ENCODE assay signal across 8 cellular contexts in the genomic region with DNA sequence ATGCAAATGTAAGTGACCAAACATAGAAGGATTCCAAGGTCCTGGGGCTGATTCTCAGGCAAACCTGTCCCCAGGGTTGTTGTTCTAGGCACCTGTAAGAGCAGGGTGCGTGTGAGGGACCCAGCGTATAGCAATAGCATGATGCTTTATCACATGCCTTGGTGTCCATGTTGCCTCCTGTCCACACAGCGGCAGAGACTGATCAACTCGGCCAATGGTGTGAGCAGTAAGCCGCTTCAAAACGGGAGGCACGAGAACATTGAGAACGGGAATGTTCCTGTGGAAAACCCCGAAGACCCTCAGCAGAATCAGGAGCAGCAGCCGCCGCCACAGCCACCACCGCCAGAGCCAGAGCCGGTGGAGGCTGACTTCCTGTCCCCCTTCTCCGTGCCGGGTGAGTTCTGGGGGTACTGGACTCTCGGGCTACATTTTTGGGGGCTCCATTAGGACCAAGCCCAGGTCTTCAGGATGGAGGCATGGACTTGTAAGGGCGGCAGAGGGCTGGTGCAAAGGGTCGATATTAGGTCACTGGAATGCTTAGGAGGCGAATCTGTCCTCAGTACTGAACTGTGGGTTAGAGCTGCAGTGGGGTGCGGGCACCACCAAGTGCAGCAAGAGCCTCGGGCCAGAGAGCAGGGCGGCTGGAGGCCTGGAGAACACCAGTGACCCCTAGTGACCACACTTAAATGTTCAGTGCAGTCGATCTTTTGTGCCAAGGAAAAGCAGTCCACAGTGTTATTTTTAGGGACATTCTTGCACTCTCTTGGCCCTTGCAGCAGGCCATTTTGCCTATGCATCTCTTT. TPM values are rescaled to one million over a fixed set of nuclear protein-coding genes. Genes with fewer than 3 reads are reported as not detected.
DNase-seq lines count a peak whose midpoint lies in the region; ATAC-seq and TF ChIP-seq lines count a peak whose summit lies in the region.

No MANE protein-coding gene starts in this region.

- DNase-seq in AG08395 (ENCODE audit: low spot score) (peak; percentile 84), NAMALWA (ENCODE audit: low spot score) (peak; percentile 68), left cardiac atrium (peak; percentile 66), sciatic nerve (ENCODE audit: low spot score) (no peak)
- peak; percentile 15 for DNase-seq in activated CD4-positive, alpha-beta memory T cell treated with anti-CD3 and anti-CD28 coated beads, Interleukin-2, amount 10 ng/mL, durations not matched to agents 7 days and 5 days
- no peak for DNase-seq in stimulated activated CD4-positive, alpha-beta T cell treated with anti-CD3 and anti-CD28 coated beads, Interleukin-4, amount 100 ng/mL, for 1 hour

- H3K9me3 Mint-ChIP-seq in activated CD4-positive, alpha-beta memory T cell treated with anti-CD3 and anti-CD28 coated beads, Interleukin-2, amount 10 ng/mL, durations not matched to agents 7 days and 5 days, result no peaks in the 10 kb centered on the region

- CTCF ChIA-PET in activated CD4-positive, alpha-beta memory T cell treated with anti-CD3 and anti-CD28 coated beads, Interleukin-2, amount 10 ng/mL, durations not matched to agents 7 days and 5 days (lab: Charles Lee), result no interaction called here

- peak; percentile 69 to 73 for ATAC-seq in left cardiac atrium
- peak; percentile 85 for ATAC-seq in sciatic nerve
- no peak for ATAC-seq in HG02588 (IDR thresholded peaks at IDR 0.05; ENCODE audit: unreplicated experiment)

- H3K36me3 Mint-ChIP-seq in activated CD4-positive, alpha-beta memory T cell treated with anti-CD3 and anti-CD28 coated beads, Interleukin-2, amount 10 ng/mL, durations not matched to agents 7 days and 5 days (ENCODE audit: low read depth), result no peaks in the 10 kb centered on the region

- peaks cover 6% of the 10 kb centered on the region for H3K4me1 Mint-ChIP-seq in activated CD4-positive, alpha-beta memory T cell treated with anti-CD3 and anti-CD28 coated beads, Interleukin-2, amount 10 ng/mL, durations not matched to agents 7 days and 5 days

- no peak overlapping the region for H3K27ac Mint-ChIP-seq in activated CD4-positive, alpha-beta memory T cell treated with anti-CD3 and anti-CD28 coated beads, Interleukin-2, amount 10 ng/mL, durations not matched to agents 7 days and 5 days

- peak; percentile 76 for TF ChIP-seq CTCF in GM12872 (IDR thresholded peaks at IDR 0.05; ENCODE audit: insufficient read depth, low read depth, low read length)

- no peaks in the 10 kb centered on the region for H3K27me3 Mint-ChIP-seq in activated CD4-positive, alpha-beta memory T cell treated with anti-CD3 and anti-CD28 coated beads, Interleukin-2, amount 10 ng/mL, durations not matched to agents 7 days and 5 days

- POLR2A ChIA-PET in activated CD4-positive, alpha-beta memory T cell treated with anti-CD3 and anti-CD28 coated beads, Interleukin-2, amount 10 ng/mL, durations not matched to agents 7 days and 5 days (lab: Charles Lee), result no interaction called here

- H3K4me3 Mint-ChIP-seq in activated CD4-positive, alpha-beta memory T cell treated with anti-CD3 and anti-CD28 coated beads, Interleukin-2, amount 10 ng/mL, durations not matched to agents 7 days and 5 days, result no peak overlapping the region

- intact Hi-C loops in left cardiac atrium (cut with DNase I) (loop anchor here in 1 of 2 donors (10.0 kb wide), 1 partner anchor 312 kb away; no protein-coding TSS in a partner anchor), sciatic nerve (cut with DNase I) (no loop called here)

RNA-seq across cellular contexts. Expression of gene RIN3, which starts 57.2 kb away (rescaled TPM):
- 10 to 100 TPM; 29.3 to 31.5 TPM for total RNA-seq in activated CD4-positive, alpha-beta memory T cell treated with anti-CD3 and anti-CD28 coated beads, Interleukin-2, amount 10 ng/mL, durations not matched to agents 7 days and 5 days
- total RNA-seq in left cardiac atrium (10 to 100 TPM; 19.1 to 19.9 TPM), sciatic nerve (22.1 TPM)

Comparison
In these comparisons a context has a peak if more than half of its experiments do, and no peak if none do; other contexts are left out.
1. DNase-seq: peak in AG08395 (single experiment), NAMALWA (single experiment), activated CD4-positive, alpha-beta memory T cell treated with anti-CD3 and anti-CD28 coated beads, Interleukin-2, amount 10 ng/mL, durations not matched to agents 7 days and 5 days (single experiment) and left cardiac atrium (single experiment); none in sciatic nerve (single experiment) and stimulated activated CD4-positive, alpha-beta T cell treated with anti-CD3 and anti-CD28 coated beads, Interleukin-4, amount 100 ng/mL, for 1 hour (single experiment).